23 cellular contexts compared by ENCODE assay signal in genomic region chr4:2352729-2353221, GRCh38.
DNase-seq lines count a peak whose midpoint lies in the region; ATAC-seq and TF ChIP-seq lines count a peak whose summit lies in the region.
"Had no signal": no experiment of that assay in that cellular context is flagged by ENCODE, and none has a peak within 500 bp of the region (broad histone marks: within the 10 kb centered on the region; RNA-seq: fewer than 3 reads in every experiment).

No MANE protein-coding gene starts in this region.

- DNase-seq in activated T-cell treated with anti-CD3 and anti-CD28 coated beads, Interleukin-2, amount 50 U/mL, for 48 hours: peak; percentile 8 to 13
- no peak for DNase-seq in activated T-cell treated with anti-CD3 and anti-CD28 coated beads, Interleukin-2, amount 50 U/mL, for 72 hours
- peak; percentile 56 for DNase-seq in chondrocyte (ENCODE audit: low spot score)
- peak; percentile 12 for DNase-seq in testis
- DNase-seq in NCI-H2081 treated with DMSO at 0.1 percent for 48 hours (lab: John Stamatoyannopoulos, UW): no peak
- no peak for DNase-seq in LoVo (ENCODE audit: low spot score)
- DNase-seq: activated naive CD4-positive, alpha-beta T cell treated with anti-CD3 and anti-CD28 coated beads, Interleukin-2, amount 10 ng/mL, durations not matched to agents 7 days and 5 days; DMS79; Karpas-422; mammary epithelial cell; NCI-H1092 treated with DMSO at 0.1 percent for 48 hours; NCI-H748 treated with DMSO at 0.1 percent for 48 hours; PC-9; T-helper 9 cell had no signal

- H3K4me3 ChIP-seq in testis: no peak overlapping the region
- H3K4me3 ChIP-seq: esophagus muscularis mucosa, PC-9, spleen, upper lobe of left lung had no signal

- ATAC-seq in activated T-cell treated with anti-CD3 and anti-CD28 coated beads, Interleukin-2, amount 50 U/mL, for 72 hours (replicated peaks in 1 of 2): no peak
- no peak for ATAC-seq in GM21390 (IDR thresholded peaks at IDR 0.05; ENCODE audit: unreplicated experiment)
- ATAC-seq: naive thymus-derived CD4-positive, alpha-beta T cell had no signal

- H3K9me3 ChIP-seq in testis: no peaks in the 10 kb centered on the region
- H3K9me3 ChIP-seq: esophagus muscularis mucosa, SK-N-SH, upper lobe of left lung had no signal

- H3K9me3 Mint-ChIP-seq in activated T-cell treated with anti-CD3 and anti-CD28 coated beads, Interleukin-2, amount 50 U/mL, for 72 hours: no peaks in the 10 kb centered on the region
- H3K9me3 Mint-ChIP-seq in chondrocyte (ENCODE audit: low read depth): no peaks in the 10 kb centered on the region
- H3K9me3 Mint-ChIP-seq: activated naive CD4-positive, alpha-beta T cell treated with anti-CD3 and anti-CD28 coated beads, Interleukin-2, amount 10 ng/mL, durations not matched to agents 7 days and 5 days; CD4-positive, alpha-beta T cell; naive thymus-derived CD4-positive, alpha-beta T cell had no signal

- H3K27ac ChIP-seq in layer of hippocampus (ENCODE audit: low read depth, low read length) (peak overlapping the region; percentile 60), testis (peak overlapping the region; percentile 59 to 83)
- H3K27ac ChIP-seq: esophagus muscularis mucosa, PC-9, spleen, upper lobe of left lung had no signal

- peaks cover 24% of the 10 kb centered on the region for H3K4me1 ChIP-seq in testis
- H3K4me1 ChIP-seq: upper lobe of left lung had no signal

- 76 to 85% methylated on average over 4 to 5 of the region's 5 CpGs for WGBS in testis, 2 donors

- H3K27me3 Mint-ChIP-seq in activated T-cell treated with anti-CD3 and anti-CD28 coated beads, Interleukin-2, amount 50 U/mL, for 72 hours (ENCODE audit: low read depth): no peaks in the 10 kb centered on the region
- H3K27me3 Mint-ChIP-seq in chondrocyte (ENCODE audit: low read depth): peaks cover 6% of the 10 kb centered on the region
- H3K27me3 Mint-ChIP-seq: CD4-positive, alpha-beta T cell; progenitor cell of endocrine pancreas had no signal

- H3K36me3 Mint-ChIP-seq in activated T-cell treated with anti-CD3 and anti-CD28 coated beads, Interleukin-2, amount 50 U/mL, for 72 hours (ENCODE audit: insufficient read depth in 2 of 2): no peaks in the 10 kb centered on the region
- H3K36me3 Mint-ChIP-seq in chondrocyte (ENCODE audit: low read depth): no peaks in the 10 kb centered on the region
- H3K36me3 Mint-ChIP-seq: activated naive CD4-positive, alpha-beta T cell treated with anti-CD3 and anti-CD28 coated beads, Interleukin-2, amount 10 ng/mL, durations not matched to agents 7 days and 5 days; naive thymus-derived CD4-positive, alpha-beta T cell had no signal

- no peaks in the 10 kb centered on the region for H3K36me3 ChIP-seq in testis (ENCODE audit: low read depth, missing control alignments)
- H3K36me3 ChIP-seq: upper lobe of left lung had no signal

- TF ChIP-seq CTCF in chondrocyte (IDR thresholded peaks at IDR 0.05) (no peak), testis (IDR thresholded peaks at IDR 0.05) (no peak)

- no peak overlapping the region for H3K27ac Mint-ChIP-seq in activated T-cell treated with anti-CD3 and anti-CD28 coated beads, Interleukin-2, amount 50 U/mL, for 72 hours
- no peak overlapping the region for H3K27ac Mint-ChIP-seq in chondrocyte (ENCODE audit: unreplicated experiment)
- H3K27ac Mint-ChIP-seq: activated naive CD4-positive, alpha-beta T cell treated with anti-CD3 and anti-CD28 coated beads, Interleukin-2, amount 10 ng/mL, durations not matched to agents 7 days and 5 days; progenitor cell of endocrine pancreas had no signal

- TF ChIP-seq POLR2A in testis (IDR thresholded peaks at IDR 0.05): no peak

- H3K27me3 ChIP-seq in layer of hippocampus (ENCODE audit: control insufficient read depth, insufficient read depth, low read length) (no peaks in the 10 kb centered on the region), testis (no peaks in the 10 kb centered on the region)
- H3K27me3 ChIP-seq: esophagus muscularis mucosa, spleen, upper lobe of left lung had no signal

- intact Hi-C loops in testis (cut with DNase I; ENCODE audit: low total_unique reads): no loop called here

- peaks cover 13% of the 10 kb centered on the region for H3K4me1 Mint-ChIP-seq in activated T-cell treated with anti-CD3 and anti-CD28 coated beads, Interleukin-2, amount 50 U/mL, for 72 hours (ENCODE audit: low read depth)
- no peaks in the 10 kb centered on the region for H3K4me1 Mint-ChIP-seq in chondrocyte (ENCODE audit: low read depth)

- no peak overlapping the region for H3K4me3 Mint-ChIP-seq in activated T-cell treated with anti-CD3 and anti-CD28 coated beads, Interleukin-2, amount 50 U/mL, for 72 hours
- H3K4me3 Mint-ChIP-seq in chondrocyte (ENCODE audit: unreplicated experiment): no peak overlapping the region
- H3K4me3 Mint-ChIP-seq: activated naive CD4-positive, alpha-beta T cell treated with anti-CD3 and anti-CD28 coated beads, Interleukin-2, amount 10 ng/mL, durations not matched to agents 7 days and 5 days; CD4-positive, alpha-beta T cell; naive thymus-derived CD4-positive, alpha-beta T cell had no signal

Comparison
In these comparisons a context has a peak if more than half of its experiments do, and no peak if none do; other contexts are left out.
1. DNase-seq: peak in activated T-cell treated with anti-CD3 and anti-CD28 coated beads, Interleukin-2, amount 50 U/mL, for 48 hours (2 of 2), chondrocyte (single experiment) and testis (single experiment); none in activated T-cell treated with anti-CD3 and anti-CD28 coated beads, Interleukin-2, amount 50 U/mL, for 72 hours (0 of 2), NCI-H2081 treated with DMSO at 0.1 percent for 48 hours (single experiment) and LoVo (single experiment).